ENCODE assay signal across 13 cellular contexts in genomic region chr9:79667716-79668458, GRCh38.
DNase-seq lines count a peak whose midpoint lies in the region; ATAC-seq and TF ChIP-seq lines count a peak whose summit lies in the region.
"Had no signal": no experiment of that assay in that cellular context is flagged by ENCODE, and none has a peak within 500 bp of the region (broad histone marks: within the 10 kb centered on the region; RNA-seq: fewer than 3 reads in every experiment).

No MANE protein-coding gene starts in this region.

- no peak overlapping the region for H3K23ac ChIP-seq in H9 (ENCODE audit: insufficient read length, low read depth, low read length)

- H3K79me1 ChIP-seq in H9 (ENCODE audit: insufficient read depth, low read depth, low read length, poor library complexity, severe bottlenecking), result no peaks in the 10 kb centered on the region

- no peak overlapping the region for H3K4ac ChIP-seq in H9 (ENCODE audit: low read depth, low read length)

- H3K56ac ChIP-seq in H9 (ENCODE audit: insufficient read length, low read depth, low read length), result no peak overlapping the region

- no peak overlapping the region for H2AK5ac ChIP-seq in H9 (ENCODE audit: insufficient read length, low read length)

- no peak overlapping the region for H3K18ac ChIP-seq in H9 (ENCODE audit: insufficient read length, low read depth, low read length)

- no peak overlapping the region for H2BK5ac ChIP-seq in H9 (ENCODE audit: insufficient read length, low read length)

- no peaks in the 10 kb centered on the region for H3K36me3 Mint-ChIP-seq in H9 (ENCODE audit: insufficient read depth in 1 of 3, low read depth in 3 of 3)
- H3K36me3 Mint-ChIP-seq in WTC11, result no peaks in the 10 kb centered on the region; the same call in 1 of the 2 replicates
- peaks cover 56% of the 10 kb centered on the region for H3K36me3 Mint-ChIP-seq in neural progenitor cell

- H3K4me1 Mint-ChIP-seq in H9 (peaks cover 65 to 85% of the 10 kb centered on the region in 2 experiments), WTC11 (peaks cover 94% of the 10 kb centered on the region), neural progenitor cell (peaks cover 74% of the 10 kb centered on the region)

- no peaks in the 10 kb centered on the region for H3K23me2 ChIP-seq in H9 (ENCODE audit: insufficient read length, low read depth, low read length, poor library complexity, severe bottlenecking)

- H3K27ac Mint-ChIP-seq in H9 (peak overlapping the region in 2 of 3 experiments; percentile 56 to 57; a peak in 4 of 7 replicates), WTC11 (peak overlapping the region; percentile 84), neural progenitor cell (peak overlapping the region; percentile 40)
- H3K27ac Mint-ChIP-seq: activated CD8-positive, alpha-beta T cell treated with anti-CD3 and anti-CD28 coated beads for 36 hours; activated naive CD4-positive, alpha-beta T cell treated with anti-CD3 and anti-CD28 coated beads, Interleukin-2, amount 50 U/mL, for 24 hours had no signal

- H3K36me3 ChIP-seq in neural progenitor cell (peaks cover 5% of the 10 kb centered on the region), Peyer's patch (no peaks in the 10 kb centered on the region), mammary epithelial cell (ENCODE audit: insufficient read depth, low read length) (no peaks in the 10 kb centered on the region), breast epithelium (no peaks in the 10 kb centered on the region)

- no peak overlapping the region for H3T11ph ChIP-seq in H9 (ENCODE audit: low read length)

- TF ChIP-seq CTCF in H9 (conservative IDR thresholded peaks at IDR 0.05) (no peak), WTC11 (IDR thresholded peaks at IDR 0.05) (no peak), neural progenitor cell (IDR thresholded peaks at IDR 0.05) (no peak), Peyer's patch (IDR thresholded peaks at IDR 0.05) (no peak), mammary epithelial cell (conservative IDR thresholded peaks at IDR 0.05 in 1 of 2, IDR thresholded peaks at IDR 0.05 in 1 of 2; ENCODE audit: extremely low read depth in 1 of 2, insufficient read depth in 1 of 2, low read depth in 1 of 2, low read length in 2 of 2) (no peak), breast epithelium (IDR thresholded peaks at IDR 0.05) (no peak)

- peak; percentile 11; the same call in 1 of the 2 replicates for ATAC-seq in WTC11
- ATAC-seq: activated CD8-positive, alpha-beta T cell treated with anti-CD3 and anti-CD28 coated beads for 36 hours had no signal

- no peak overlapping the region for H3K27ac ChIP-seq in H9 (ENCODE audit: insufficient read length, low read depth, low read length)
- peak overlapping the region; percentile 88 for H3K27ac ChIP-seq in neural progenitor cell
- H3K27ac ChIP-seq in Peyer's patch, result no peak overlapping the region
- H3K27ac ChIP-seq in mammary epithelial cell (ENCODE audit: insufficient read depth, low read depth, low read length), result no peak overlapping the region
- H3K27ac ChIP-seq in breast epithelium, result no peak overlapping the region
- H3K27ac ChIP-seq: BLaER1 treated with 17β-estradiol and CSF1 and Interleukin-3, amounts not matched to agents 10 nM and 100 nM had no signal

- dilution Hi-C loops in mammary epithelial cell (cut with HindIII; ENCODE audit: low sequenced_read_pairs), result no loop called here

- H3K9me3 Mint-ChIP-seq in H9 (no peaks in the 10 kb centered on the region), WTC11 (no peaks in the 10 kb centered on the region), neural progenitor cell (peaks cover 21% of the 10 kb centered on the region)
- H3K9me3 Mint-ChIP-seq: activated CD8-positive, alpha-beta T cell treated with anti-CD3 and anti-CD28 coated beads for 36 hours; activated naive CD4-positive, alpha-beta T cell treated with anti-CD3 and anti-CD28 coated beads, Interleukin-2, amount 50 U/mL, for 24 hours had no signal

- H3K27me3 ChIP-seq in H9 (ENCODE audit: insufficient read depth, low read length), result no peaks in the 10 kb centered on the region
- H3K27me3 ChIP-seq in neural progenitor cell, result no peaks in the 10 kb centered on the region
- no peaks in the 10 kb centered on the region for H3K27me3 ChIP-seq in Peyer's patch
- H3K27me3 ChIP-seq in mammary epithelial cell (ENCODE audit: insufficient read depth, low read length), result no peaks in the 10 kb centered on the region
- H3K27me3 ChIP-seq in breast epithelium, result no peaks in the 10 kb centered on the region
- H3K27me3 ChIP-seq: BLaER1 treated with 17β-estradiol and CSF1 and Interleukin-3, amounts not matched to agents 10 nM and 100 nM had no signal

- H3K9ac ChIP-seq in H9 (ENCODE audit: extremely low read depth, insufficient read length, low read length), result no peak overlapping the region
- no peak overlapping the region for H3K9ac ChIP-seq in neural progenitor cell
- no peak overlapping the region for H3K9ac ChIP-seq in mammary epithelial cell (ENCODE audit: insufficient read depth, low read length)
- H3K9ac ChIP-seq: BLaER1 treated with 17β-estradiol and CSF1 and Interleukin-3, amounts not matched to agents 10 nM and 100 nM had no signal

- no peak overlapping the region for H2BK120ac ChIP-seq in H9 (ENCODE audit: low read depth, low read length, poor library complexity, severe bottlenecking)

- POLR2A ChIA-PET in WTC11 (lab: Charles Lee), result interaction anchor here (0.7 kb wide), 1 partner anchor 96 kb away, joined by 3 read pairs; the partner anchor contains the start of gene TLE4

- no peaks in the 10 kb centered on the region for H3K9me3 ChIP-seq in H9 (ENCODE audit: control insufficient read depth, low read depth, low read length)
- H3K9me3 ChIP-seq in neural progenitor cell (ENCODE audit: low read depth), result no peaks in the 10 kb centered on the region
- no peaks in the 10 kb centered on the region for H3K9me3 ChIP-seq in Peyer's patch
- no peaks in the 10 kb centered on the region for H3K9me3 ChIP-seq in mammary epithelial cell (replicated peaks; ENCODE audit: insufficient read depth, low read length)
- H3K9me3 ChIP-seq in breast epithelium, result no peaks in the 10 kb centered on the region

- no peak overlapping the region for H2BK20ac ChIP-seq in H9 (ENCODE audit: low read depth, low read length, poor library complexity, severe bottlenecking)

- H4K20me1 ChIP-seq in H9 (ENCODE audit: control insufficient read depth, insufficient read depth, insufficient read length) (no peaks in the 10 kb centered on the region), neural progenitor cell (ENCODE audit: low read depth) (peaks cover 93% of the 10 kb centered on the region), mammary epithelial cell (ENCODE audit: insufficient read depth, low read length) (no peaks in the 10 kb centered on the region)

- H3K4me3 ChIP-seq in neural progenitor cell (peak overlapping the region; percentile 1), Peyer's patch (no peak overlapping the region), mammary epithelial cell (replicated peaks in 1 of 3; ENCODE audit: insufficient read depth in 1 of 3, low read depth in 2 of 3, low read length in 3 of 3) (no peak overlapping the region), breast epithelium (no peak overlapping the region)
- H3K4me3 ChIP-seq: BLaER1 treated with 17β-estradiol and CSF1 and Interleukin-3, amounts not matched to agents 10 nM and 100 nM had no signal

- no peak overlapping the region for H2BK12ac ChIP-seq in H9 (ENCODE audit: insufficient read length, low read depth, low read length)

- no TSS peak for BruUV-seq in mammary epithelial cell (replicated peaks; lab: Mats Ljungman, UMichigan)

- H3K4me3 Mint-ChIP-seq in H9 (no peak overlapping the region; a peak in 1 of 5 replicates), WTC11 (no peak overlapping the region), neural progenitor cell (peak overlapping the region; percentile 10)
- H3K4me3 Mint-ChIP-seq: activated CD8-positive, alpha-beta T cell treated with anti-CD3 and anti-CD28 coated beads for 36 hours; activated naive CD4-positive, alpha-beta T cell treated with anti-CD3 and anti-CD28 coated beads, Interleukin-2, amount 50 U/mL, for 24 hours had no signal

- H4K91ac ChIP-seq in H9 (ENCODE audit: insufficient read length, low read depth, low read length), result no peak overlapping the region

- CTCF ChIA-PET in WTC11 (lab: Charles Lee) (no interaction called here), mammary epithelial cell (lab: Charles Lee; ENCODE audit: low non-redundant PET) (no interaction called here)

- no peak overlapping the region for H2BK15ac ChIP-seq in H9 (ENCODE audit: low read depth, low read length)

- H3K4me2 ChIP-seq in H9 (ENCODE audit: insufficient read depth, insufficient read length, low read length) (no peak overlapping the region), neural progenitor cell (peak overlapping the region; percentile 54), mammary epithelial cell (ENCODE audit: insufficient read depth, low read depth, low read length) (no peak overlapping the region)
- H3K4me2 ChIP-seq: BLaER1 treated with 17β-estradiol and CSF1 and Interleukin-3, amounts not matched to agents 10 nM and 100 nM had no signal

- H3F3A ChIP-seq in neural progenitor cell (ENCODE audit: low read depth), result peaks cover 70% of the 10 kb centered on the region

- in situ Hi-C loops in mammary epithelial cell (cut with MboI; ENCODE audit: low sequenced_read_pairs in 2 of 2), result no loop called here

- intact Hi-C loops in mammary epithelial cell (cut with micrococcal nuclease) (no loop called here), breast epithelium (cut with DNase I; ENCODE audit: low total_unique reads) (no loop called here)

- H3K4me1 ChIP-seq in H9 (ENCODE audit: insufficient read depth, low read length) (peaks cover 16% of the 10 kb centered on the region), neural progenitor cell (peaks cover 97% of the 10 kb centered on the region), Peyer's patch (no peaks in the 10 kb centered on the region), mammary epithelial cell (ENCODE audit: insufficient read depth, low read length) (peaks cover 31% of the 10 kb centered on the region), breast epithelium (no peaks in the 10 kb centered on the region)

- H3K14ac ChIP-seq in H9 (ENCODE audit: insufficient read depth, low read length), result no peak overlapping the region

- H4K8ac ChIP-seq in H9 (replicated peaks; ENCODE audit: insufficient read length, low read depth, low read length), result no peak overlapping the region

- H3K27me3 Mint-ChIP-seq in H9 (ENCODE audit: low read depth) (no peaks in the 10 kb centered on the region), WTC11 (ENCODE audit: low read depth) (no peaks in the 10 kb centered on the region), neural progenitor cell (ENCODE audit: insufficient read depth, low read depth) (peaks cover 7% of the 10 kb centered on the region)
- H3K27me3 Mint-ChIP-seq: activated CD8-positive, alpha-beta T cell treated with anti-CD3 and anti-CD28 coated beads for 36 hours; activated naive CD4-positive, alpha-beta T cell treated with anti-CD3 and anti-CD28 coated beads, Interleukin-2, amount 50 U/mL, for 24 hours had no signal

- H2AFZ ChIP-seq in H9 (ENCODE audit: low read length), result no peak overlapping the region
- no peak overlapping the region for H2AFZ ChIP-seq in neural progenitor cell (replicated peaks)
- H2AFZ ChIP-seq in mammary epithelial cell (ENCODE audit: low read depth, low read length), result no peak overlapping the region

- no peak for TF ChIP-seq POLR2A in Peyer's patch (IDR thresholded peaks at IDR 0.05)
- TF ChIP-seq POLR2A in breast epithelium (IDR thresholded peaks at IDR 0.05), result no peak

- H3K79me2 ChIP-seq in H9 (ENCODE audit: insufficient read depth, low read length) (no peaks in the 10 kb centered on the region), neural progenitor cell (ENCODE audit: low read depth) (peaks cover 97% of the 10 kb centered on the region), mammary epithelial cell (ENCODE audit: insufficient read depth, low read length) (no peaks in the 10 kb centered on the region)

- no peak for DNase-seq in H9
- DNase-seq in NCI-H2029 treated with DMSO at 0.1 percent for 48 hours (lab: John Stamatoyannopoulos, UW), result peak; percentile 99
- DNase-seq in WTC11 (ENCODE audit: low spot score), result no peak
- peak; percentile 54 for DNase-seq in neural progenitor cell (ENCODE audit: low spot score)
- DNase-seq in Peyer's patch, result no peak
- DNase-seq in mammary epithelial cell, result no peak
- no peak for DNase-seq in CD1c-positive myeloid dendritic cell (ENCODE audit: extremely low spot score)
- DNase-seq in breast epithelium (ENCODE audit: low spot score in 2 of 2), result no peak
- DNase-seq: activated CD8-positive, alpha-beta T cell treated with anti-CD3 and anti-CD28 coated beads for 36 hours; occipital lobe; stimulated activated naive CD4-positive, alpha-beta T cell had no signal

- no peak overlapping the region for H4K5ac ChIP-seq in H9 (ENCODE audit: insufficient read length, low read depth, low read length)

- no CpG with 5 or more reads among the region's 11 CpGs for WGBS in H9 (ENCODE audit: extremely low coverage, insufficient read length, low lambda C conversion rate)
- WGBS in mammary epithelial cell (ENCODE audit: low coverage, missing lambda C conversion rate), result 86% methylated on average over 11 of the region's 11 CpGs

Comparison
In these comparisons a context has a peak if more than half of its experiments do, and no peak if none do; other contexts are left out.
1. DNase-seq: peak in NCI-H2029 treated with DMSO at 0.1 percent for 48 hours (single experiment) and neural progenitor cell (single experiment); none in H9 (single experiment), WTC11 (single experiment), Peyer's patch (0 of 3), mammary epithelial cell (single experiment), CD1c-positive myeloid dendritic cell (single experiment) and breast epithelium (0 of 2).
2. Peak in every context shown above with its lines, with median percentiles within 50 percentile points of each other: H3K27ac Mint-ChIP-seq.